34 cellular contexts compared by ENCODE assay signal in genomic region chr15:69836526-69837230, GRCh38.
"Had no signal": no experiment of that assay in that cellular context is flagged by ENCODE, and none has a peak within 500 bp of the region (broad histone marks: within the 10 kb centered on the region; RNA-seq: fewer than 3 reads in every experiment).

No MANE protein-coding gene starts in this region.

- ATAC-seq: activated T-helper 17 cell treated with anti-CD3 and anti-CD28 coated beads, Interleukin-2, amount 50 U/mL, for 72 hours; effector memory CD8-positive, alpha-beta T cell; gastroesophageal sphincter; heart right ventricle; T-helper 17 cell; WTC11 had no signal

- H3K27me3 ChIP-seq: brain microvascular endothelial cell, gastroesophageal sphincter had no signal

- FAIRE-seq: astrocyte, colon had no signal

- H3K27ac Mint-ChIP-seq: activated CD4-positive, alpha-beta memory T cell treated with anti-CD3 and anti-CD28 coated beads, Interleukin-2, amount 10 ng/mL, durations not matched to agents 7 days and 5 days; activated CD4-positive, alpha-beta T cell treated with anti-CD3 and anti-CD28 coated beads, Interleukin-2, amount 10 ng/mL, durations not matched to agents 7 days and 5 days; activated naive CD8-positive, alpha-beta T cell; activated T-cell treated with anti-CD3 and anti-CD28 coated beads, Interleukin-2, amount 50 U/mL, for 24 hours; activated T-helper 17 cell treated with anti-CD3 and anti-CD28 coated beads, Interleukin-2, amount 50 U/mL, for 72 hours; T-helper 17 cell; T-helper 2 cell treated with Interferon-gamma antibody and Interleukin-4, amounts not matched to agents 5 μg/mL and 100 μg/mL, for 36 hours; WTC11 had no signal

- H3K4me1 ChIP-seq: gastroesophageal sphincter, heart right ventricle had no signal

- H3K9me3 ChIP-seq: esophagus squamous epithelium, gastroesophageal sphincter, heart right ventricle had no signal

- DNase-seq: activated CD4-positive, alpha-beta memory T cell treated with anti-CD3 and anti-CD28 coated beads, Interleukin-2, amount 10 ng/mL, durations not matched to agents 7 days and 5 days; activated CD4-positive, alpha-beta T cell treated with anti-CD3 and anti-CD28 coated beads for 1 hour; activated CD4-positive, alpha-beta T cell treated with anti-CD3 and anti-CD28 coated beads for 4 hours; activated CD4-positive, alpha-beta T cell treated with anti-CD3 and anti-CD28 coated beads, Interleukin-2, amount 10 ng/mL, durations not matched to agents 7 days and 5 days; activated CD4-positive, alpha-beta T cell treated with anti-CD3 and anti-CD28 coated beads, Interleukin-2, amount 50 U/mL, for 4 hours; activated CD8-positive, alpha-beta memory T cell treated with anti-CD3 and anti-CD28 coated beads, Interleukin-2, amount 50 U/mL, for 48 hours; activated effector memory CD4-positive, alpha-beta T cell treated with Interleukin-2 at 50 U/mL for 16 hours; activated gamma-delta T cell treated with Interleukin-2 at 50 U/mL for 16 hours; activated naive CD4-positive, alpha-beta T cell treated with anti-CD3 and anti-CD28 coated beads, Interleukin-2, amount 50 U/mL, for 16 hours; activated naive CD4-positive, alpha-beta T cell treated with Interleukin-2 at 50 U/mL for 16 hours; activated T-cell treated with anti-CD3 and anti-CD28 coated beads for 4 hours; activated T-cell treated with anti-CD3 and anti-CD28 coated beads, Interleukin-2, amount 50 U/mL, for 24 hours; amniotic stem cell; anterior cingulate cortex; brain microvascular endothelial cell; caudate nucleus; cortex of kidney; dermis blood vessel endothelial cell; effector CD4-positive, alpha-beta T cell; effector memory CD8-positive, alpha-beta T cell; esophagus squamous epithelium; foreskin melanocyte; heart right ventricle; T-helper 1 cell; T-helper 17 cell; T1000 had no signal

- H3K9me3 Mint-ChIP-seq: activated CD4-positive, alpha-beta memory T cell treated with anti-CD3 and anti-CD28 coated beads, Interleukin-2, amount 10 ng/mL, durations not matched to agents 7 days and 5 days; activated CD4-positive, alpha-beta T cell treated with anti-CD3 and anti-CD28 coated beads, Interleukin-2, amount 10 ng/mL, durations not matched to agents 7 days and 5 days; activated T-cell treated with anti-CD3 and anti-CD28 coated beads, Interleukin-2, amount 50 U/mL, for 24 hours; activated T-helper 17 cell treated with anti-CD3 and anti-CD28 coated beads, Interleukin-2, amount 50 U/mL, for 72 hours; effector memory CD8-positive, alpha-beta T cell; T-helper 2 cell treated with Interferon-gamma antibody and Interleukin-4, amounts not matched to agents 5 μg/mL and 100 μg/mL, for 36 hours; WTC11 had no signal

- H3K36me3 Mint-ChIP-seq: activated naive CD8-positive, alpha-beta T cell; WTC11 had no signal

- H3K27ac ChIP-seq: brain microvascular endothelial cell, esophagus squamous epithelium, gastroesophageal sphincter, heart right ventricle, VCaP had no signal

- H3K4me1 Mint-ChIP-seq: activated CD4-positive, alpha-beta memory T cell treated with anti-CD3 and anti-CD28 coated beads, Interleukin-2, amount 10 ng/mL, durations not matched to agents 7 days and 5 days; activated CD4-positive, alpha-beta T cell treated with anti-CD3 and anti-CD28 coated beads, Interleukin-2, amount 10 ng/mL, durations not matched to agents 7 days and 5 days; activated T-helper 17 cell treated with anti-CD3 and anti-CD28 coated beads, Interleukin-2, amount 50 U/mL, for 72 hours had no signal

- H3K36me3 ChIP-seq: brain microvascular endothelial cell, esophagus squamous epithelium, gastroesophageal sphincter, heart right ventricle had no signal

- H3K4me3 ChIP-seq: esophagus squamous epithelium, gastroesophageal sphincter, heart right ventricle had no signal

- H3K4me3 Mint-ChIP-seq: activated CD4-positive, alpha-beta memory T cell treated with anti-CD3 and anti-CD28 coated beads, Interleukin-2, amount 10 ng/mL, durations not matched to agents 7 days and 5 days; activated CD4-positive, alpha-beta T cell treated with anti-CD3 and anti-CD28 coated beads, Interleukin-2, amount 10 ng/mL, durations not matched to agents 7 days and 5 days; activated naive CD8-positive, alpha-beta T cell; activated T-cell treated with anti-CD3 and anti-CD28 coated beads, Interleukin-2, amount 50 U/mL, for 24 hours; activated T-helper 17 cell treated with anti-CD3 and anti-CD28 coated beads, Interleukin-2, amount 50 U/mL, for 72 hours; effector memory CD8-positive, alpha-beta T cell; T-helper 17 cell; T-helper 2 cell treated with Interferon-gamma antibody and Interleukin-4, amounts not matched to agents 5 μg/mL and 100 μg/mL, for 36 hours; WTC11 had no signal
